Comparison of ENCODE assay signal across 22 cellular contexts in genomic region chr9:99863955-99864354, GRCh38. TPM values are rescaled to one million over a fixed set of nuclear protein-coding genes. Genes with fewer than 3 reads are reported as not detected.
DNase-seq lines count a peak whose midpoint lies in the region; ATAC-seq, FAIRE-seq and TF ChIP-seq lines count a peak whose summit lies in the region.
"Had no signal": no experiment of that assay in that cellular context is flagged by ENCODE, and none has a peak within 500 bp of the region (broad histone marks: within the 10 kb centered on the region; RNA-seq: fewer than 3 reads in every experiment).

No MANE protein-coding gene starts in this region.

- H3K79me2 ChIP-seq in HepG2 (ENCODE audit: insufficient read depth, low read length) (no peaks in the 10 kb centered on the region), Loucy (ENCODE audit: insufficient read depth, low read length) (no peaks in the 10 kb centered on the region)

- TF ChIP-seq POLR2A in HepG2 (IDR thresholded peaks at IDR 0.05; ENCODE audit: insufficient read depth in 1 of 2, low read depth in 2 of 2, low read length in 2 of 2) (no peak), right lobe of liver (IDR thresholded peaks at IDR 0.05) (no peak)

- H3K9me3 ChIP-seq in HepG2 (ENCODE audit: low read length) (no peaks in the 10 kb centered on the region), right lobe of liver (no peaks in the 10 kb centered on the region), Loucy (ENCODE audit: insufficient read depth, low read depth, low read length) (no peaks in the 10 kb centered on the region), neuronal stem cell (replicated peaks in 1 of 2; ENCODE audit: control insufficient read depth in 2 of 2, insufficient read depth in 1 of 2, low read depth in 1 of 2, low read length in 2 of 2) (no peaks in the 10 kb centered on the region), MG63 (no peaks in the 10 kb centered on the region)
- H3K9me3 ChIP-seq: BLaER1 treated with 17β-estradiol and CSF1 and Interleukin-3, amounts not matched to agents 10 nM and 100 nM; Caco-2 had no signal

- POLR2A ChIA-PET in HepG2 (lab: Yijun Ruan, JAX), result no interaction called here

- H3K23ac ChIP-seq in neuronal stem cell (ENCODE audit: low read depth, low read length, poor library complexity), result no peak overlapping the region

- H3K27me3 ChIP-seq in HepG2 (ENCODE audit: control insufficient read depth in 1 of 2, insufficient read depth in 2 of 2, low read length in 2 of 2) (no peaks in the 10 kb centered on the region), right lobe of liver (no peaks in the 10 kb centered on the region), Loucy (ENCODE audit: insufficient read depth, low read length, poor library complexity, severe bottlenecking) (no peaks in the 10 kb centered on the region), neuronal stem cell (ENCODE audit: control insufficient read depth in 3 of 3, insufficient read depth in 3 of 3, low read depth in 1 of 3, low read length in 3 of 3) (no peaks in the 10 kb centered on the region), MG63 (no peaks in the 10 kb centered on the region)
- H3K27me3 ChIP-seq: BLaER1 treated with 17β-estradiol and CSF1 and Interleukin-3, amounts not matched to agents 10 nM and 100 nM had no signal

- intact Hi-C loops in HepG2 (cut with micrococcal nuclease; ENCODE audit: unreplicated experiment) (no loop called here), right lobe of liver (cut with DNase I) (no loop called here)

- no peak overlapping the region for H3K18ac ChIP-seq in neuronal stem cell (ENCODE audit: low read length)

- H4K91ac ChIP-seq in neuronal stem cell (ENCODE audit: low read depth, low read length, poor library complexity), result no peak overlapping the region

- no peaks in the 10 kb centered on the region for H4K20me1 ChIP-seq in HepG2 (ENCODE audit: insufficient read depth, low read length)
- no peaks in the 10 kb centered on the region for H4K20me1 ChIP-seq in Loucy (ENCODE audit: insufficient read depth, low read length, poor library complexity, severe bottlenecking)
- H4K20me1 ChIP-seq: BLaER1 treated with 17β-estradiol and CSF1 and Interleukin-3, amounts not matched to agents 10 nM and 100 nM had no signal

- H2BK120ac ChIP-seq in neuronal stem cell (ENCODE audit: low read depth, low read length), result no peak overlapping the region

- H3K79me1 ChIP-seq in neuronal stem cell (ENCODE audit: low read depth, low read length), result no peaks in the 10 kb centered on the region

- no peak for TF ChIP-seq RAD21 in HepG2 (CRISPR knock-in tag; IDR thresholded peaks at IDR 0.05)

- H3K4me3 ChIP-seq in HepG2 (replicated peaks in 1 of 3; ENCODE audit: insufficient read depth in 1 of 3, low read depth in 2 of 3, low read length in 3 of 3) (no peak overlapping the region), right lobe of liver (no peak overlapping the region), Loucy (ENCODE audit: low read length, poor library complexity, severe bottlenecking) (no peak overlapping the region), neuronal stem cell (ENCODE audit: low read length in 2 of 2) (no peak overlapping the region), MG63 (no peak overlapping the region)
- H3K4me3 ChIP-seq: BLaER1 treated with 17β-estradiol and CSF1 and Interleukin-3, amounts not matched to agents 10 nM and 100 nM had no signal

- H3K9ac ChIP-seq in HepG2 (ENCODE audit: insufficient read depth, low read depth, low read length), result no peak overlapping the region
- no peak overlapping the region for H3K9ac ChIP-seq in Loucy (ENCODE audit: low read depth, low read length, poor library complexity, severe bottlenecking)
- no peak overlapping the region for H3K9ac ChIP-seq in neuronal stem cell (ENCODE audit: low read depth, low read length, poor library complexity)
- H3K9ac ChIP-seq: BLaER1 treated with 17β-estradiol and CSF1 and Interleukin-3, amounts not matched to agents 10 nM and 100 nM had no signal

- CTCF ChIA-PET in HepG2 (lab: Yijun Ruan, JAX; ENCODE audit: low intra/inter-chr PET ratio, low total read pairs), result no interaction called here

- H2AFZ ChIP-seq in HepG2 (ENCODE audit: low read length), result no peak overlapping the region
- H2AFZ ChIP-seq in Loucy (ENCODE audit: low read length), result peak overlapping the region; percentile 36; the same call in 1 of the 2 replicates
- H2AFZ ChIP-seq in neuronal stem cell (ENCODE audit: low read length), result peak overlapping the region; percentile 11

- H3F3A ChIP-seq in Loucy (ENCODE audit: low read depth), result no peaks in the 10 kb centered on the region

- no peak overlapping the region for H2BK5ac ChIP-seq in neuronal stem cell (ENCODE audit: low read length)

- no peak overlapping the region for H3K14ac ChIP-seq in neuronal stem cell (ENCODE audit: low read length)

- H4K8ac ChIP-seq in neuronal stem cell (ENCODE audit: low read depth, low read length), result no peak overlapping the region

- no peak overlapping the region for H2BK12ac ChIP-seq in neuronal stem cell (ENCODE audit: low read length)

- H3K4me1 ChIP-seq in HepG2 (ENCODE audit: insufficient read depth, low read length), result no peaks in the 10 kb centered on the region
- no peaks in the 10 kb centered on the region for H3K4me1 ChIP-seq in right lobe of liver
- H3K4me1 ChIP-seq in Loucy (ENCODE audit: insufficient read depth, low read length, poor library complexity, severe bottlenecking), result peaks cover 34% of the 10 kb centered on the region
- peaks cover 13 to 35% of the 10 kb centered on the region in 2 donors for H3K4me1 ChIP-seq in neuronal stem cell (ENCODE audit: control insufficient read depth in 2 of 2, insufficient read depth in 1 of 2, low read depth in 1 of 2, low read length in 2 of 2)
- H3K4me1 ChIP-seq: Caco-2 had no signal

- no peaks in the 10 kb centered on the region for H3K36me3 ChIP-seq in HepG2 (replicated peaks in 1 of 2; ENCODE audit: control insufficient read depth in 1 of 2, insufficient read depth in 2 of 2, low read length in 2 of 2)
- H3K36me3 ChIP-seq in right lobe of liver, result no peaks in the 10 kb centered on the region
- no peaks in the 10 kb centered on the region for H3K36me3 ChIP-seq in Loucy (ENCODE audit: insufficient read depth, low read length)
- no peaks in the 10 kb centered on the region for H3K36me3 ChIP-seq in neuronal stem cell (replicated peaks in 1 of 2; ENCODE audit: control insufficient read depth in 2 of 2, insufficient read depth in 2 of 2, low read length in 2 of 2)
- no peaks in the 10 kb centered on the region for H3K36me3 ChIP-seq in MG63
- H3K36me3 ChIP-seq: BLaER1 treated with 17β-estradiol and CSF1 and Interleukin-3, amounts not matched to agents 10 nM and 100 nM had no signal

- H3K9me2 ChIP-seq in Loucy (replicated peaks; ENCODE audit: low read depth, low read length), result no peaks in the 10 kb centered on the region

- DNase-seq in HepG2 (ENCODE audit: low spot score) (no peak), right lobe of liver (no peak), neuronal stem cell (ENCODE audit: low spot score) (no peak), Kasumi-1 (lab: John Stamatoyannopoulos, UW) (no peak), AG20443 (ENCODE audit: low spot score) (no peak), MG63 (no peak)
- DNase-seq: ACHN; AML-193; Caco-2; Calu3; CD4-positive, alpha-beta T cell; CD8-positive, alpha-beta T cell; DMS79 treated with DMSO at 0.1 percent for 48 hours; GF-D8 had no signal

- ATAC-seq in HepG2 (no peak), right lobe of liver (no peak)
- ATAC-seq: CD8-positive, alpha-beta T cell had no signal

- WGBS in HepG2 (ENCODE audit: low lambda C conversion rate), result 43% methylated on average over 2 of the region's 2 CpGs
- WGBS in right lobe of liver (ENCODE audit: insufficient coverage, low coverage, low lambda C conversion rate, missing lambda C conversion rate), result 74% methylated on average over 2 of the region's 2 CpGs
- no CpG with 5 or more reads among the region's 2 CpGs for WGBS in neuronal stem cell (ENCODE audit: extremely low coverage in 2 of 2, insufficient read length in 2 of 2, insufficient replicate concordance in 1 of 2), 2 donors

- no peak overlapping the region for H2AK5ac ChIP-seq in neuronal stem cell (ENCODE audit: low read depth, low read length)

- H2BK15ac ChIP-seq in neuronal stem cell (ENCODE audit: low read length), result no peak overlapping the region

- no TSS peak for BruUV-seq in HepG2 (replicated peaks; lab: Mats Ljungman, UMichigan)

- in situ Hi-C loops in HepG2 (cut with HindIII; ENCODE audit: extremely low pct_ligation_motif_present, low pct_unique_long_range_greater_than_20kb), result no loop called here

- TF ChIP-seq CTCF in HepG2 (CRISPR knock-in tag; IDR thresholded peaks at IDR 0.05) (no peak), right lobe of liver (IDR thresholded peaks at IDR 0.05) (no peak), Loucy (conservative IDR thresholded peaks at IDR 0.05; ENCODE audit: low read length) (no peak)

- TF ChIP-seq EP300 in HepG2 (IDR thresholded peaks at IDR 0.05; ENCODE audit: low read depth in 2 of 2, low read length in 2 of 2), result no peak
- no peak for TF ChIP-seq EP300 in HepG2 (CRISPR knock-in tag; IDR thresholded peaks at IDR 0.05; ENCODE audit: borderline replicate concordance)

- H3K27ac ChIP-seq in HepG2 (ENCODE audit: extremely low read length, insufficient read depth, low read length), result no peak overlapping the region
- H3K27ac ChIP-seq in right lobe of liver, result no peak overlapping the region
- H3K27ac ChIP-seq in neuronal stem cell (replicated peaks; ENCODE audit: low read length), result no peak overlapping the region
- H3K27ac ChIP-seq: 22Rv1; BLaER1 treated with 17β-estradiol and CSF1 and Interleukin-3, amounts not matched to agents 10 nM and 100 nM; C4-2B had no signal

- H3K4me2 ChIP-seq in HepG2 (ENCODE audit: low read depth, low read length), result no peak overlapping the region
- H3K4me2 ChIP-seq in Loucy (ENCODE audit: low read depth, low read length, poor library complexity, severe bottlenecking), result no peak overlapping the region
- H3K4me2 ChIP-seq in neuronal stem cell (ENCODE audit: insufficient read depth, low read length, poor library complexity, severe bottlenecking), result no peak overlapping the region
- H3K4me2 ChIP-seq: BLaER1 treated with 17β-estradiol and CSF1 and Interleukin-3, amounts not matched to agents 10 nM and 100 nM had no signal

- FAIRE-seq in HepG2 (lab: Jason Lieb, UNC), result no peak
- FAIRE-seq: D721Med, G401.6, GM12891, GM19239 had no signal

- H3K4ac ChIP-seq in neuronal stem cell (ENCODE audit: low read length), result no peak overlapping the region

RNA-seq across cellular contexts. Expression of gene NR4A3, which starts 42.3 kb away (rescaled TPM):
- total RNA-seq in HepG2 (2016; rRNA removed; fragmentation: Illumina TruSeq; extraction: Trizol), result 0.02 TPM in 1 of 2 replicates, not detected in the other
- total RNA-seq in HepG2 (2016; cell fraction: cytosol; rRNA removed; fragmentation: Illumina TruSeq; extraction: Trizol; ENCODE audit: low read depth), result not detected in 2 replicates
- 0.03 TPM in 1 of 2 replicates, not detected in the other for total RNA-seq in HepG2 (2016; cell fraction: insoluble cytoplasmic fraction; rRNA removed; fragmentation: Illumina TruSeq; extraction: Trizol)
- 0.03 TPM in 1 of 2 replicates, not detected in the other for total RNA-seq in HepG2 (2016; cell fraction: membrane; rRNA removed; fragmentation: Illumina TruSeq; extraction: Trizol)
- total RNA-seq in HepG2 (2016; cell fraction: nucleus; rRNA removed; fragmentation: Illumina TruSeq; extraction: Trizol), result 0.25 and 0.31 TPM in 2 replicates
- 0.03 and 0.09 TPM in 2 replicates for polyA plus RNA-seq in HepG2 (2011; rRNA removed)
- polyA plus RNA-seq in HepG2 (2011; cell fraction: cytosol; rRNA removed), result 0.03 TPM in 1 of 2 replicates, not detected in the other
- 0.09 and 0.14 TPM in 2 replicates for polyA plus RNA-seq in HepG2 (2011; cell fraction: nucleus; rRNA removed)
- 0.07 TPM in 1 of 2 replicates, not detected in the other for polyA plus RNA-seq in HepG2 (2012)
- not detected in 2 replicates for polyA plus RNA-seq in HepG2 (2016; cell fraction: cytosol; fragmentation: Illumina TruSeq; extraction: Trizol; ENCODE audit: low read depth)
- polyA plus RNA-seq in HepG2 (2016; cell fraction: insoluble cytoplasmic fraction; fragmentation: Illumina TruSeq; extraction: Trizol; ENCODE audit: low read depth), result 0.04 and 0.07 TPM in 2 replicates
- polyA plus RNA-seq in HepG2 (2016; cell fraction: membrane; fragmentation: Illumina TruSeq; extraction: Trizol; ENCODE audit: low read depth), result not detected in 2 replicates
- polyA plus RNA-seq in HepG2 (2016; cell fraction: nucleus; fragmentation: Illumina TruSeq; extraction: Trizol; ENCODE audit: insufficient read depth, low read depth), result not detected in 2 replicates
- polyA minus RNA-seq in HepG2 (2011; rRNA and poly(A)+ RNA removed; ENCODE audit: low replicate concordance), result 0.06 and 5.7 TPM in 2 replicates
- 0.18 TPM in 1 of 2 replicates, not detected in the other for polyA minus RNA-seq in HepG2 (2011; cell fraction: cytosol; rRNA and poly(A)+ RNA removed)
- polyA minus RNA-seq in HepG2 (2011; cell fraction: nucleus; rRNA and poly(A)+ RNA removed), result 0.50 and 0.64 TPM in 2 replicates
- total RNA-seq in right lobe of liver, result 1 to 10 TPM in 1 of 6 experiments, under 1 TPM in 5; 0.13 to 1.2 (median 0.30) TPM
- polyA plus RNA-seq in neuronal stem cell (2013, experiment 1 of 2), result 1.3 TPM
- polyA plus RNA-seq in neuronal stem cell (2013, experiment 2 of 2), result 1.3 TPM
- total RNA-seq in MG63 (2014; rRNA removed; shearing (Covaris generic); ENCODE audit: low replicate concordance), result not detected in 2 replicates

RNA-seq across cellular contexts. Expression of gene STX17, which starts 42.5 kb away (rescaled TPM):
- total RNA-seq in HepG2 (2016; rRNA removed; fragmentation: Illumina TruSeq; extraction: Trizol) (25.7 and 28.9 TPM in 2 replicates), right lobe of liver (10 to 100 TPM; 19.9 to 28.2 (median 23.2) TPM)
- total RNA-seq in HepG2 (2016; cell fraction: cytosol; rRNA removed; fragmentation: Illumina TruSeq; extraction: Trizol; ENCODE audit: low read depth), result 6.8 and 7.6 TPM in 2 replicates
- 23.1 and 30.1 TPM in 2 replicates for total RNA-seq in HepG2 (2016; cell fraction: insoluble cytoplasmic fraction; rRNA removed; fragmentation: Illumina TruSeq; extraction: Trizol)
- 13.3 and 13.7 TPM in 2 replicates for total RNA-seq in HepG2 (2016; cell fraction: membrane; rRNA removed; fragmentation: Illumina TruSeq; extraction: Trizol)
- 32.1 and 32.8 TPM in 2 replicates for total RNA-seq in HepG2 (2016; cell fraction: nucleus; rRNA removed; fragmentation: Illumina TruSeq; extraction: Trizol)
- polyA plus RNA-seq in HepG2 (2011; rRNA removed), result 6.1 and 8.3 TPM in 2 replicates
- polyA plus RNA-seq in HepG2 (2011; cell fraction: cytosol; rRNA removed), result 4.2 and 6.3 TPM in 2 replicates
- polyA plus RNA-seq in HepG2 (2011; cell fraction: nucleus; rRNA removed), result 9.9 and 11.6 TPM in 2 replicates
- polyA plus RNA-seq in HepG2 (2012), result 8.6 and 11.7 TPM in 2 replicates
- polyA plus RNA-seq in HepG2 (2016; cell fraction: cytosol; fragmentation: Illumina TruSeq; extraction: Trizol; ENCODE audit: low read depth), result 1.4 and 3.9 TPM in 2 replicates
- 18.0 and 19.7 TPM in 2 replicates for polyA plus RNA-seq in HepG2 (2016; cell fraction: insoluble cytoplasmic fraction; fragmentation: Illumina TruSeq; extraction: Trizol; ENCODE audit: low read depth)
- 5.4 and 5.7 TPM in 2 replicates for polyA plus RNA-seq in HepG2 (2016; cell fraction: membrane; fragmentation: Illumina TruSeq; extraction: Trizol; ENCODE audit: low read depth)
- polyA plus RNA-seq in HepG2 (2016; cell fraction: nucleus; fragmentation: Illumina TruSeq; extraction: Trizol; ENCODE audit: insufficient read depth, low read depth), result 20.1 and 24.1 TPM in 2 replicates
- polyA minus RNA-seq in HepG2 (2011; rRNA and poly(A)+ RNA removed; ENCODE audit: low replicate concordance), result 8.5 and 9.0 TPM in 2 replicates
- polyA minus RNA-seq in HepG2 (2011; cell fraction: cytosol; rRNA and poly(A)+ RNA removed), result 9.3 and 11.5 TPM in 2 replicates
- polyA minus RNA-seq in HepG2 (2011; cell fraction: nucleus; rRNA and poly(A)+ RNA removed), result 48.7 and 50.6 TPM in 2 replicates
- 15.7 TPM for polyA plus RNA-seq in neuronal stem cell (2013, experiment 1 of 2)
- polyA plus RNA-seq in neuronal stem cell (2013, experiment 2 of 2), result 16.4 TPM
- total RNA-seq in MG63 (2014; rRNA removed; shearing (Covaris generic); ENCODE audit: low replicate concordance), result 2.3 and 3.7 TPM in 2 replicates
